Comparison of ENCODE assay signal across 17 cellular contexts in the genomic region with DNA sequence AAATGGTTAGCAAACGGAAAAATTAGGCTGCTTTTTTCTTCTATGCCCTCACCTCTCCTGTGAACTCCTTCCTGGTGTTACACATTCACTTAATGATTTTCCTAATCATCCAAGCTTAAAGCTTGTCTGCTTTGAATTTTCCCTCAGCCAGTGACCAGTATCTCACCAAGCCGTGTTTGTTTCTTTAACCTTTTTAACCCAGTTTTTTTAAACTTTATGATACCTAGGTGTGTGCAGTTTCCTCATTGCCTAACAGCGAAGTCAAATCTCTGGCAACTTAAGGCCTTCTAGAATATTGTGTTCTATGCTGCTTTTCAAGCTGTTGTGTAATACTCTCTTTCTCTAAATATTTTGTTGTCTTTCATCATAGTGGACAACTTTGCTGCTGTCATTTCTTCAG.
A peak's percentile ranks its signal among the peaks of the same experiment; 100 is the strongest.
DNase-seq lines count a peak whose midpoint lies in the region; ATAC-seq, FAIRE-seq and TF ChIP-seq lines count a peak whose summit lies in the region.
"Had no signal": no experiment of that assay in that cellular context is flagged by ENCODE, and none has a peak within 500 bp of the region (broad histone marks: within the 10 kb centered on the region; RNA-seq: fewer than 3 reads in every experiment).

No MANE protein-coding gene starts in this region.

- TF ChIP-seq CTCF in mucosa of descending colon (IDR thresholded peaks at IDR 0.05) (no peak), tibial nerve (IDR thresholded peaks at IDR 0.05) (no peak)

- no peaks in the 10 kb centered on the region for H3K27me3 ChIP-seq in tibial nerve
- H3K27me3 ChIP-seq: BLaER1 treated with 17β-estradiol and CSF1 and Interleukin-3, amounts not matched to agents 10 nM and 100 nM had no signal

- FAIRE-seq in RCC 7860 (lab: Jason Lieb, UNC), result peak; percentile 73
- FAIRE-seq: H54 had no signal

- ATAC-seq in mucosa of descending colon (peak; percentile 86), sciatic nerve (no peak)
- ATAC-seq: HCT116 had no signal

- H3K9me3 ChIP-seq in mucosa of descending colon (no peaks in the 10 kb centered on the region), tibial nerve (no peaks in the 10 kb centered on the region)
- H3K9me3 ChIP-seq: BLaER1 treated with 17β-estradiol and CSF1 and Interleukin-3, amounts not matched to agents 10 nM and 100 nM had no signal

- DNase-seq in Caki2 (ENCODE audit: low read depth) (peak; percentile 87), RCC 7860 (ENCODE audit: low spot score) (no peak), iris pigment epithelial cell (ENCODE audit: low read depth) (peak; percentile 34), mucosa of descending colon (no peak), tibial nerve (ENCODE audit: low spot score in 2 of 2) (no peak), AG08396 (ENCODE audit: low spot score) (no peak), sciatic nerve (ENCODE audit: low spot score) (no peak)
- DNase-seq in activated naive CD4-positive, alpha-beta T cell treated with Interleukin-2 at 50 U/mL for 16 hours, result no peak
- DNase-seq: 8988T; CD4-positive, alpha-beta memory T cell; DND-41; GDM1; GM23248 had no signal

- TF ChIP-seq EP300 in tibial nerve (IDR thresholded peaks at IDR 0.05), result no peak

- 80 to 84% methylated on average over 3 of the region's 3 CpGs for WGBS in tibial nerve, 2 donors

- H3K4me1 ChIP-seq in mucosa of descending colon (ENCODE audit: low read depth), result peaks cover 3% of the 10 kb centered on the region
- H3K4me1 ChIP-seq in tibial nerve, result no peaks in the 10 kb centered on the region

- intact Hi-C loops in mucosa of descending colon (cut with DNase I, micrococcal nuclease), result no loop called here
- intact Hi-C loops in sciatic nerve (cut with DNase I), result no loop called here

- no peak overlapping the region for H3K4me3 ChIP-seq in mucosa of descending colon
- H3K4me3 ChIP-seq in tibial nerve, result no peak overlapping the region
- H3K4me3 ChIP-seq: BLaER1 treated with 17β-estradiol and CSF1 and Interleukin-3, amounts not matched to agents 10 nM and 100 nM; GM23248 had no signal

- H3K27ac ChIP-seq in tibial nerve, result no peak overlapping the region
- H3K27ac ChIP-seq: BLaER1 treated with 17β-estradiol and CSF1 and Interleukin-3, amounts not matched to agents 10 nM and 100 nM; GM23248; HL-60 had no signal

- TF ChIP-seq POLR2A in tibial nerve (IDR thresholded peaks at IDR 0.05), result no peak

- H3K36me3 ChIP-seq in mucosa of descending colon (ENCODE audit: low read depth), result no peaks in the 10 kb centered on the region
- H3K36me3 ChIP-seq in tibial nerve, result peaks cover 0 to 77% (median 0%) of the 10 kb centered on the region in 3 donors

- in situ Hi-C loops in Caki2 (cut with HindIII; ENCODE audit: low pct_unique_long_range_greater_than_20kb, low sequenced_read_pairs), result no loop called here

Comparison
In these comparisons a context has a peak if more than half of its experiments do, and no peak if none do; other contexts are left out.
1. DNase-seq: peak in Caki2 (single experiment) and iris pigment epithelial cell (single experiment); none in RCC 7860 (single experiment), mucosa of descending colon (0 of 3), tibial nerve (0 of 2), AG08396 (single experiment), activated naive CD4-positive, alpha-beta T cell treated with Interleukin-2 at 50 U/mL for 16 hours (single experiment) and sciatic nerve (single experiment).